22 cellular contexts compared by ENCODE assay signal in genomic region chr2:146997945-146998344, GRCh38.
"Had no signal": no experiment of that assay in that cellular context is flagged by ENCODE, and none has a peak within 500 bp of the region (broad histone marks: within the 10 kb centered on the region; RNA-seq: fewer than 3 reads in every experiment).

No MANE protein-coding gene starts in this region.

- H3K4me3 ChIP-seq: breast epithelium, coronary artery, gastroesophageal sphincter, pancreas, psoas muscle, right atrium auricular region, tibial artery had no signal

- H3K9me3 ChIP-seq: breast epithelium, gastroesophageal sphincter, neutrophil, pancreas, psoas muscle, right atrium auricular region, tibial artery had no signal

- ATAC-seq: gastroesophageal sphincter; left ventricle myocardium superior; natural killer cell treated with Interleukin-12 subunit alpha and Interleukin-12 subunit beta and Interleukin-15 and Interleukin-18, amount 100 ng/mL, for 72 hours; pancreas; psoas muscle; stimulated activated effector memory CD8-positive, alpha-beta T cell treated with anti-CD3 and anti-CD28 coated beads, Interleukin-12 subunit alpha, Interleukin-12 subunit beta, amount 100 ng/mL, for 72 hours; stimulated activated naive CD8-positive, alpha-beta T cell treated with anti-CD3 and anti-CD28 coated beads, Interleukin-15, amount 100 ng/mL, for 72 hours had no signal

- H3K36me3 ChIP-seq: breast epithelium, gastroesophageal sphincter, neutrophil, pancreas, right atrium auricular region, tibial artery had no signal

- DNase-seq: activated CD4-positive, alpha-beta memory T cell treated with anti-CD3 and anti-CD28 coated beads for 36 hours; activated CD4-positive, alpha-beta T cell treated with anti-CD3 and anti-CD28 coated beads for 48 hours; activated naive CD4-positive, alpha-beta T cell treated with Interleukin-2 at 50 U/mL for 16 hours; activated naive CD8-positive, alpha-beta T cell treated with anti-CD3 and anti-CD28 coated beads for 36 hours; activated T-cell treated with anti-CD3 and anti-CD28 coated beads, Interleukin-2, amount 50 U/mL, for 48 hours; amniotic stem cell; head of caudate nucleus; left ventricle myocardium superior; midbrain; pancreas; psoas muscle; stimulated activated CD4-positive, alpha-beta T cell treated with anti-CD3 and anti-CD28 coated beads, Interleukin-2, amount 100 ng/mL, for 24 hours; stimulated activated naive CD8-positive, alpha-beta T cell treated with anti-CD3 and anti-CD28 coated beads, Interleukin-15, amount 100 ng/mL, for 72 hours; tibial artery had no signal

- H3K4me1 ChIP-seq: breast epithelium, pancreas, psoas muscle, right atrium auricular region, tibial artery had no signal

- H3K27me3 ChIP-seq: breast epithelium, gastroesophageal sphincter, neutrophil, pancreas, right atrium auricular region, tibial artery had no signal

- H3K27ac ChIP-seq: breast epithelium, coronary artery, epithelial cell of prostate, gastroesophageal sphincter, neutrophil, pancreas, psoas muscle, right atrium auricular region, tibial artery had no signal
